In genomic region chr9:113513111-113513510, GRCh38 we compare ENCODE assay signal across 23 cellular contexts. TPM values are rescaled to one million over a fixed set of nuclear protein-coding genes. Genes with fewer than 3 reads are reported as not detected.
DNase-seq lines count a peak whose midpoint lies in the region; ATAC-seq, FAIRE-seq and TF ChIP-seq lines count a peak whose summit lies in the region.
"Had no signal": no experiment of that assay in that cellular context is flagged by ENCODE, and none has a peak within 500 bp of the region (broad histone marks: within the 10 kb centered on the region; RNA-seq: fewer than 3 reads in every experiment).

No MANE protein-coding gene starts in this region.

- H3K36me3 ChIP-seq in prostate gland = no peaks in the 10 kb centered on the region
- H3K36me3 ChIP-seq: MG63, suprapubic skin, vagina had no signal

- no peaks in the 10 kb centered on the region for H3K36me3 Mint-ChIP-seq in T-helper 2 cell treated with Interferon-gamma antibody and Interleukin-4, amounts not matched to agents 5 μg/mL and 100 μg/mL, for 36 hours (ENCODE audit: low read depth)
- H3K36me3 Mint-ChIP-seq in CD4-positive, alpha-beta T cell (ENCODE audit: low read depth) = no peaks in the 10 kb centered on the region
- H3K36me3 Mint-ChIP-seq in activated CD8-positive, alpha-beta T cell treated with anti-CD3 and anti-CD28 coated beads, Interleukin-2, amount 10 ng/mL, durations not matched to agents 7 days and 5 days (ENCODE audit: low read depth) = peaks cover 2% of the 10 kb centered on the region
- H3K36me3 Mint-ChIP-seq in immature natural killer cell = peaks cover 0 to 2% (median 2%) of the 10 kb centered on the region in 3 donors

- H3K9me3 Mint-ChIP-seq in T-helper 2 cell treated with Interferon-gamma antibody and Interleukin-4, amounts not matched to agents 5 μg/mL and 100 μg/mL, for 36 hours = no peaks in the 10 kb centered on the region
- no peaks in the 10 kb centered on the region for H3K9me3 Mint-ChIP-seq in CD4-positive, alpha-beta T cell
- no peaks in the 10 kb centered on the region for H3K9me3 Mint-ChIP-seq in activated CD8-positive, alpha-beta T cell treated with anti-CD3 and anti-CD28 coated beads, Interleukin-2, amount 10 ng/mL, durations not matched to agents 7 days and 5 days (ENCODE audit: insufficient read depth)
- H3K9me3 Mint-ChIP-seq in immature natural killer cell = no peaks in the 10 kb centered on the region

- peaks cover 61% of the 10 kb centered on the region for H3K4me1 Mint-ChIP-seq in T-helper 2 cell treated with Interferon-gamma antibody and Interleukin-4, amounts not matched to agents 5 μg/mL and 100 μg/mL, for 36 hours (ENCODE audit: low read depth)
- peaks cover 72% of the 10 kb centered on the region for H3K4me1 Mint-ChIP-seq in CD4-positive, alpha-beta T cell (ENCODE audit: low read depth)
- H3K4me1 Mint-ChIP-seq in activated CD8-positive, alpha-beta T cell treated with anti-CD3 and anti-CD28 coated beads, Interleukin-2, amount 10 ng/mL, durations not matched to agents 7 days and 5 days (ENCODE audit: low read depth) = peaks cover 83% of the 10 kb centered on the region
- H3K4me1 Mint-ChIP-seq in immature natural killer cell = peaks cover 73 to 86% of the 10 kb centered on the region in 2 donors

- H3K27ac Mint-ChIP-seq in T-helper 2 cell treated with Interferon-gamma antibody and Interleukin-4, amounts not matched to agents 5 μg/mL and 100 μg/mL, for 36 hours = peak overlapping the region; percentile 90
- H3K27ac Mint-ChIP-seq in CD4-positive, alpha-beta T cell = peak overlapping the region; percentile 86
- peak overlapping the region; percentile 96 for H3K27ac Mint-ChIP-seq in activated CD8-positive, alpha-beta T cell treated with anti-CD3 and anti-CD28 coated beads, Interleukin-2, amount 10 ng/mL, durations not matched to agents 7 days and 5 days
- H3K27ac Mint-ChIP-seq in immature natural killer cell = peak overlapping the region; percentile 83 to 95 (median 92)

- H3K4me1 ChIP-seq in prostate gland (replicated peaks) = no peaks in the 10 kb centered on the region
- H3K4me1 ChIP-seq: vagina had no signal

- no peak for TF ChIP-seq POLR2A in prostate gland (IDR thresholded peaks at IDR 0.05)
- TF ChIP-seq POLR2A in GM12892 (IDR thresholded peaks at IDR 0.05; ENCODE audit: low read depth, low read length) = no peak

- H3K27me3 ChIP-seq in CD4-positive, alpha-beta T cell (ENCODE audit: control insufficient read depth, insufficient read depth, low read length) = no peaks in the 10 kb centered on the region
- H3K27me3 ChIP-seq in prostate gland (replicated peaks; ENCODE audit: insufficient read depth) = no peaks in the 10 kb centered on the region
- H3K27me3 ChIP-seq: dorsolateral prefrontal cortex, MG63, suprapubic skin, vagina had no signal

- no peaks in the 10 kb centered on the region for H3K9me3 ChIP-seq in CD4-positive, alpha-beta T cell (ENCODE audit: control insufficient read depth, low read length)
- no peaks in the 10 kb centered on the region for H3K9me3 ChIP-seq in prostate gland
- H3K9me3 ChIP-seq: MG63, suprapubic skin, vagina had no signal

- POLR2A ChIA-PET in CD4-positive, alpha-beta T cell (lab: Charles Lee) = interaction anchor here (0.8 to 3.4 kb wide), 8 partner anchors 10 to 103 kb away, joined by 3 to 44 read pairs (median 10); partner anchors contain the start of genes C9orf43 and POLE3
- POLR2A ChIA-PET in activated CD8-positive, alpha-beta T cell treated with anti-CD3 and anti-CD28 coated beads, Interleukin-2, amount 10 ng/mL, durations not matched to agents 7 days and 5 days (lab: Charles Lee) = interaction anchor here (0.9 to 2.6 kb wide), 5 partner anchors 10 to 103 kb away, joined by 3 to 16 read pairs (median 6); partner anchors contain the start of genes C9orf43 and POLE3

- WGBS in prostate gland = 80% methylated on average over 8 of the region's 8 CpGs

- DNase-seq in T-helper 2 cell treated with Interferon-gamma antibody and Interleukin-4, amounts not matched to agents 5 μg/mL and 100 μg/mL, for 36 hours (ENCODE audit: low spot score) = no peak
- DNase-seq in T-helper 2 cell (no peak), immature natural killer cell (no peak), prostate gland (ENCODE audit: low spot score) (no peak), GM12892 (ENCODE audit: insufficient read length) (no peak), omental fat pad (ENCODE audit: low spot score) (no peak)
- DNase-seq in CD4-positive, alpha-beta T cell = no peak
- DNase-seq in activated CD8-positive, alpha-beta T cell treated with anti-CD3 and anti-CD28 coated beads, Interleukin-2, amount 10 ng/mL, durations not matched to agents 7 days and 5 days = no peak
- DNase-seq: 8988T; anterior cingulate cortex; central memory CD4-positive, alpha-beta T cell; foreskin fibroblast; MG63; NCI-H1436; NCI-H510A treated with DMSO at 0.1 percent for 48 hours; nucleus accumbens; retina had no signal

- no peak for FAIRE-seq in GM12892 (lab: Jason Lieb, UNC)

- CTCF ChIA-PET in CD4-positive, alpha-beta T cell (lab: Charles Lee) = no interaction called here
- CTCF ChIA-PET in activated CD8-positive, alpha-beta T cell treated with anti-CD3 and anti-CD28 coated beads, Interleukin-2, amount 10 ng/mL, durations not matched to agents 7 days and 5 days (lab: Charles Lee) = interaction anchor here (0.8 to 13.6 kb wide), 11 partner anchors 9 to 145 kb away, joined by 3 to 154 read pairs (median 4); partner anchors contain the start of genes C9orf43 and POLE3

- H3K4me3 Mint-ChIP-seq in T-helper 2 cell treated with Interferon-gamma antibody and Interleukin-4, amounts not matched to agents 5 μg/mL and 100 μg/mL, for 36 hours = peak overlapping the region; percentile 82
- H3K4me3 Mint-ChIP-seq in CD4-positive, alpha-beta T cell = peak overlapping the region; percentile 81
- H3K4me3 Mint-ChIP-seq in activated CD8-positive, alpha-beta T cell treated with anti-CD3 and anti-CD28 coated beads, Interleukin-2, amount 10 ng/mL, durations not matched to agents 7 days and 5 days = peak overlapping the region; percentile 69
- H3K4me3 Mint-ChIP-seq in immature natural killer cell = peak overlapping the region; percentile 66 to 74 (median 71)
- H3K4me3 Mint-ChIP-seq: B cell had no signal

- no peak overlapping the region for H3K4me3 ChIP-seq in prostate gland
- H3K4me3 ChIP-seq: dorsolateral prefrontal cortex, MG63, suprapubic skin, vagina had no signal

- no peak for ATAC-seq in CD4-positive, alpha-beta T cell (ENCODE audit: poor library complexity)
- ATAC-seq in activated CD8-positive, alpha-beta T cell treated with anti-CD3 and anti-CD28 coated beads, Interleukin-2, amount 10 ng/mL, durations not matched to agents 7 days and 5 days = no peak
- ATAC-seq in omental fat pad (ENCODE audit: low FRiP score) = no peak

- intact Hi-C loops in CD4-positive, alpha-beta T cell (cut with DNase I, micrococcal nuclease) = no loop called here
- intact Hi-C loops in prostate gland (cut with DNase I) = no loop called here

- peak overlapping the region; percentile 71 for H3K27ac ChIP-seq in CD4-positive, alpha-beta T cell (ENCODE audit: low read depth, low read length)
- H3K27ac ChIP-seq in prostate gland = no peak overlapping the region
- H3K27ac ChIP-seq: dorsolateral prefrontal cortex, epithelial cell of prostate, RWPE1, suprapubic skin, vagina had no signal

- no peak for TF ChIP-seq CTCF in CD4-positive, alpha-beta T cell (IDR thresholded peaks at IDR 0.05)
- TF ChIP-seq CTCF in prostate gland (IDR thresholded peaks at IDR 0.05) = no peak
- no peak for TF ChIP-seq CTCF in omental fat pad (IDR thresholded peaks at IDR 0.05)

- no peaks in the 10 kb centered on the region for H3K27me3 Mint-ChIP-seq in T-helper 2 cell treated with Interferon-gamma antibody and Interleukin-4, amounts not matched to agents 5 μg/mL and 100 μg/mL, for 36 hours (ENCODE audit: low read depth)
- no peaks in the 10 kb centered on the region for H3K27me3 Mint-ChIP-seq in CD4-positive, alpha-beta T cell
- no peaks in the 10 kb centered on the region for H3K27me3 Mint-ChIP-seq in activated CD8-positive, alpha-beta T cell treated with anti-CD3 and anti-CD28 coated beads, Interleukin-2, amount 10 ng/mL, durations not matched to agents 7 days and 5 days (ENCODE audit: low read depth)
- peaks cover 8 to 18% (median 14%) of the 10 kb centered on the region in 3 donors for H3K27me3 Mint-ChIP-seq in immature natural killer cell (ENCODE audit: low read depth in 3 of 3)
- H3K27me3 Mint-ChIP-seq: B cell had no signal

RNA-seq across cellular contexts. Expression of gene RGS3, which starts 49.6 kb away (rescaled TPM):
- total RNA-seq in CD4-positive, alpha-beta T cell = 1 to 10 TPM; 6.1 to 7.5 TPM
- 10 to 100 TPM; 68.9 to 77.2 TPM for total RNA-seq in activated CD8-positive, alpha-beta T cell treated with anti-CD3 and anti-CD28 coated beads, Interleukin-2, amount 10 ng/mL, durations not matched to agents 7 days and 5 days
- polyA plus RNA-seq in immature natural killer cell = 100 to 1,000 TPM in 1 of 3 donors, 10 to 100 TPM in 2; 76.9 to 230 (median 90.7) TPM
- 10 to 100 TPM; 26.5 to 98.9 TPM for total RNA-seq in prostate gland
- 25.6 TPM for polyA plus RNA-seq in GM12892 (2012; ENCODE audit: missing spikeins)
- 100 to 1,000 TPM in 2 of 4 donors, 10 to 100 TPM in 2; 76.0 to 169 (median 105) TPM for total RNA-seq in omental fat pad
